ENCODE assay signal across 8 cellular contexts in genomic region chr5:159456722-159457462, GRCh38.
DNase-seq lines count a peak whose midpoint lies in the region; ATAC-seq and TF ChIP-seq lines count a peak whose summit lies in the region.

No MANE protein-coding gene starts in this region.

- in situ Hi-C loops in mammary epithelial cell (cut with MboI; ENCODE audit: low sequenced_read_pairs in 2 of 2): loop anchor here in 1 of 2 donors (10.0 kb wide), 1 partner anchor 458 kb away; the partner anchor contains the start of gene ADRA1B

- H3K27ac Mint-ChIP-seq in stimulated activated naive B cell treated with anti-CD40 and anti-IgM and Interleukin-4, amounts not matched to agents 10 μg/mL and 1 μg/mL and 100 μg/mL, for 72 hours: peak overlapping the region; percentile 2

- no peaks in the 10 kb centered on the region for H3K79me2 ChIP-seq in MM.1S (ENCODE audit: low read length)
- H3K79me2 ChIP-seq in mammary epithelial cell (ENCODE audit: insufficient read depth, low read length): no peaks in the 10 kb centered on the region

- dilution Hi-C loops in mammary epithelial cell (cut with HindIII; ENCODE audit: low sequenced_read_pairs): no loop called here

- CTCF ChIA-PET in mammary epithelial cell (lab: Charles Lee; ENCODE audit: low non-redundant PET): no interaction called here

- H3K4me1 Mint-ChIP-seq in stimulated activated naive B cell treated with anti-CD40 and anti-IgM and Interleukin-4, amounts not matched to agents 10 μg/mL and 1 μg/mL and 100 μg/mL, for 72 hours: peaks cover 50 to 53% of the 10 kb centered on the region in 2 donors

- peaks cover 0 to 9% of the 10 kb centered on the region in 2 donors for H3K27me3 Mint-ChIP-seq in stimulated activated naive B cell treated with anti-CD40 and anti-IgM and Interleukin-4, amounts not matched to agents 10 μg/mL and 1 μg/mL and 100 μg/mL, for 72 hours

- H3F3A ChIP-seq in MM.1S (ENCODE audit: insufficient read depth, low read length): peaks cover 15% of the 10 kb centered on the region

- DNase-seq in GM12865 (ENCODE audit: low read depth) (peak; percentile 94), MM.1S (peak; percentile 88), mammary epithelial cell (peak; percentile 77), GDM1 (lab: John Stamatoyannopoulos, UW) (no peak), BE2C (no peak), NCI-H2029 treated with DMSO at 0.1 percent for 48 hours (lab: John Stamatoyannopoulos, UW) (no peak)
- peak; percentile 82 for DNase-seq in stimulated activated naive B cell treated with anti-CD40 and anti-IgM and Interleukin-4, amounts not matched to agents 10 μg/mL and 1 μg/mL and 100 μg/mL, for 72 hours

- no peaks in the 10 kb centered on the region for H3K36me3 Mint-ChIP-seq in stimulated activated naive B cell treated with anti-CD40 and anti-IgM and Interleukin-4, amounts not matched to agents 10 μg/mL and 1 μg/mL and 100 μg/mL, for 72 hours

- H3K9me2 ChIP-seq in MM.1S (replicated peaks; ENCODE audit: insufficient read depth, low read length): no peaks in the 10 kb centered on the region

- H3K27ac ChIP-seq in MM.1S (ENCODE audit: low read length) (peak overlapping the region; percentile 65), mammary epithelial cell (ENCODE audit: insufficient read depth, low read depth, low read length) (no peak overlapping the region)

- H3K9me3 ChIP-seq in MM.1S (replicated peaks; ENCODE audit: insufficient read depth, low read length) (no peaks in the 10 kb centered on the region), mammary epithelial cell (replicated peaks; ENCODE audit: insufficient read depth, low read length) (no peaks in the 10 kb centered on the region), BE2C (no peaks in the 10 kb centered on the region)

- H3K4me2 ChIP-seq in MM.1S (ENCODE audit: low read depth, low read length): peak overlapping the region; percentile 22; the same call in 1 of the 2 replicates
- no peak overlapping the region for H3K4me2 ChIP-seq in mammary epithelial cell (ENCODE audit: insufficient read depth, low read depth, low read length)

- no peak overlapping the region for H2AFZ ChIP-seq in MM.1S (ENCODE audit: low read length)
- H2AFZ ChIP-seq in mammary epithelial cell (ENCODE audit: low read depth, low read length): no peak overlapping the region

- no peaks in the 10 kb centered on the region for H4K20me1 ChIP-seq in MM.1S (ENCODE audit: insufficient read depth, low read length)
- H4K20me1 ChIP-seq in mammary epithelial cell (ENCODE audit: insufficient read depth, low read length): no peaks in the 10 kb centered on the region

- H3K36me3 ChIP-seq in MM.1S (replicated peaks; ENCODE audit: insufficient read depth, low read length) (no peaks in the 10 kb centered on the region), mammary epithelial cell (ENCODE audit: insufficient read depth, low read length) (no peaks in the 10 kb centered on the region), BE2C (no peaks in the 10 kb centered on the region)

- H3K9me3 Mint-ChIP-seq in stimulated activated naive B cell treated with anti-CD40 and anti-IgM and Interleukin-4, amounts not matched to agents 10 μg/mL and 1 μg/mL and 100 μg/mL, for 72 hours: no peaks in the 10 kb centered on the region

- BruUV-seq in mammary epithelial cell (replicated peaks; lab: Mats Ljungman, UMichigan): no TSS peak

- peak overlapping the region; percentile 8; the same call in 1 of the 2 replicates for H3K9ac ChIP-seq in MM.1S (ENCODE audit: low read length)
- no peak overlapping the region for H3K9ac ChIP-seq in mammary epithelial cell (ENCODE audit: insufficient read depth, low read length)

- H3K4me1 ChIP-seq in MM.1S (ENCODE audit: low read length) (peaks cover 45% of the 10 kb centered on the region), mammary epithelial cell (ENCODE audit: insufficient read depth, low read length) (peaks cover 6% of the 10 kb centered on the region), BE2C (no peaks in the 10 kb centered on the region; the same call in none of the 2 replicates)

- H3K4me3 ChIP-seq in GM12865 (ENCODE audit: low read depth, low read length) (no peak overlapping the region), MM.1S (ENCODE audit: low read length) (no peak overlapping the region), mammary epithelial cell (replicated peaks in 1 of 3; ENCODE audit: insufficient read depth in 1 of 3, low read depth in 2 of 3, low read length in 3 of 3) (no peak overlapping the region), BE2C (ENCODE audit: low read depth, low read length) (no peak overlapping the region)

- H3K27me3 ChIP-seq in MM.1S (replicated peaks; ENCODE audit: insufficient read depth, low read length): no peaks in the 10 kb centered on the region
- no peaks in the 10 kb centered on the region for H3K27me3 ChIP-seq in mammary epithelial cell (ENCODE audit: insufficient read depth, low read length)
- H3K27me3 ChIP-seq in BE2C: no peaks in the 10 kb centered on the region

- peak; percentile 91 for ATAC-seq in GM21737 (IDR thresholded peaks at IDR 0.05; ENCODE audit: unreplicated experiment)
- ATAC-seq in stimulated activated naive B cell treated with anti-CD40 and anti-IgM and Interleukin-4, amounts not matched to agents 10 μg/mL and 1 μg/mL and 100 μg/mL, for 72 hours (replicated peaks): peak; percentile 82 to 87

- intact Hi-C loops in mammary epithelial cell (cut with micrococcal nuclease): loop anchor here (10.0 kb wide), 1 partner anchor 318 kb away; no protein-coding TSS in a partner anchor

- TF ChIP-seq CTCF in GM12865 (IDR thresholded peaks at IDR 0.05; ENCODE audit: insufficient read depth, low read depth, low read length, missing control alignments) (no peak), MM.1S (IDR thresholded peaks at IDR 0.05; ENCODE audit: low read length) (no peak), mammary epithelial cell (conservative IDR thresholded peaks at IDR 0.05 in 1 of 2, IDR thresholded peaks at IDR 0.05 in 1 of 2; ENCODE audit: extremely low read depth in 1 of 2, insufficient read depth in 1 of 2, low read depth in 1 of 2, low read length in 2 of 2) (no peak), BE2C (IDR thresholded peaks at IDR 0.05; ENCODE audit: low read depth, low read length) (no peak)

- H3K4me3 Mint-ChIP-seq in stimulated activated naive B cell treated with anti-CD40 and anti-IgM and Interleukin-4, amounts not matched to agents 10 μg/mL and 1 μg/mL and 100 μg/mL, for 72 hours: no peak overlapping the region

Comparison
In these comparisons a context has a peak if more than half of its experiments do, and no peak if none do; other contexts are left out.
1. DNase-seq: peak in GM12865 (single experiment), MM.1S (single experiment), mammary epithelial cell (single experiment) and stimulated activated naive B cell treated with anti-CD40 and anti-IgM and Interleukin-4, amounts not matched to agents 10 μg/mL and 1 μg/mL and 100 μg/mL, for 72 hours (single experiment); none in GDM1 (single experiment), BE2C (single experiment) and NCI-H2029 treated with DMSO at 0.1 percent for 48 hours (single experiment).